Comparison of ENCODE assay signal across 14 cellular contexts in the genomic region with DNA sequence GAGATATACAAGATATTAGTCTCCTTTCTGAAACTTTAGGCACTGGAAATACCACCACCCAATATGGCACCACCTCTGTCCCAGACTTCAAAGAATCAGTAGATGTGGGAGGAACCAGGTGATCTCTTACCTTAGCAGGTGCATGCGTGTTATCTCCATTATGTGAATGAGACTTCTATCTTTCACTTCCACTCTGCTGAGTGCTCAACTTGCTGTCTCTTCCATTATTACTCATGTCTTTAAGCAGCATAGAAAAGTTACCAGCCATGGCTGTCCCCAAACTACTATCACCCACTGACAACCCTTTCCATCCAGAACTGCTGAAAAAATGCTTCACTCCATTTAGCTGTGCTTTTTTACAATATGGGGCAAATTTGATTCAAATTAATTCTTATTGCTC.
A peak's percentile ranks its signal among the peaks of the same experiment; 100 is the strongest.
DNase-seq lines count a peak whose midpoint lies in the region; ATAC-seq lines count a peak whose summit lies in the region.
"Had no signal": no experiment of that assay in that cellular context is flagged by ENCODE, and none has a peak within 500 bp of the region (broad histone marks: within the 10 kb centered on the region; RNA-seq: fewer than 3 reads in every experiment).

No MANE protein-coding gene starts in this region.

- peak; percentile 73 for ATAC-seq in GM19351 (IDR thresholded peaks at IDR 0.05; ENCODE audit: unreplicated experiment)
- no peak for ATAC-seq in activated T-helper 17 cell treated with anti-CD3 and anti-CD28 coated beads, Interleukin-2, amount 50 U/mL, for 72 hours (replicated peaks)
- peak; percentile 49 to 69 for ATAC-seq in stimulated activated naive B cell treated with anti-CD40 and anti-IgM and Interleukin-4, amounts not matched to agents 10 μg/mL and 1 μg/mL and 100 μg/mL, for 72 hours (replicated peaks)
- ATAC-seq: K562 had no signal

- H3K36me3 Mint-ChIP-seq in activated naive CD4-positive, alpha-beta T cell treated with anti-CD3 and anti-CD28 coated beads, Interleukin-2, amount 50 U/mL, for 24 hours = peaks cover 1% of the 10 kb centered on the region
- H3K36me3 Mint-ChIP-seq in activated T-helper 17 cell treated with anti-CD3 and anti-CD28 coated beads, Interleukin-2, amount 50 U/mL, for 72 hours (ENCODE audit: low read depth) = no peaks in the 10 kb centered on the region
- no peaks in the 10 kb centered on the region for H3K36me3 Mint-ChIP-seq in stimulated activated naive B cell treated with anti-CD40 and anti-IgM and Interleukin-4, amounts not matched to agents 10 μg/mL and 1 μg/mL and 100 μg/mL, for 72 hours
- H3K36me3 Mint-ChIP-seq in activated T-helper 1 cell treated with anti-CD3 and anti-CD28 coated beads, Interleukin-12 subunit alpha, Interleukin-12 subunit beta, Interleukin-2, Interleukin-4 antibody, amounts not matched to agents 30 ng/mL and 10 ng/mL and 1 ng/mL, durations not matched to agents 14 hours and 24 hours and 36 hours (ENCODE audit: low read depth) = peaks cover 2% of the 10 kb centered on the region

- H3K9me3 Mint-ChIP-seq in activated naive CD4-positive, alpha-beta T cell treated with anti-CD3 and anti-CD28 coated beads, Interleukin-2, amount 50 U/mL, for 24 hours = no peaks in the 10 kb centered on the region
- no peaks in the 10 kb centered on the region for H3K9me3 Mint-ChIP-seq in activated T-helper 17 cell treated with anti-CD3 and anti-CD28 coated beads, Interleukin-2, amount 50 U/mL, for 72 hours
- peaks cover 0 to 4% of the 10 kb centered on the region in 2 donors for H3K9me3 Mint-ChIP-seq in stimulated activated naive B cell treated with anti-CD40 and anti-IgM and Interleukin-4, amounts not matched to agents 10 μg/mL and 1 μg/mL and 100 μg/mL, for 72 hours
- no peaks in the 10 kb centered on the region for H3K9me3 Mint-ChIP-seq in activated T-helper 1 cell treated with anti-CD3 and anti-CD28 coated beads, Interleukin-12 subunit alpha, Interleukin-12 subunit beta, Interleukin-2, Interleukin-4 antibody, amounts not matched to agents 30 ng/mL and 10 ng/mL and 1 ng/mL, durations not matched to agents 14 hours and 24 hours and 36 hours
- H3K9me3 Mint-ChIP-seq: CD4-positive, alpha-beta T cell had no signal

- H3K4me3 Mint-ChIP-seq in activated naive CD4-positive, alpha-beta T cell treated with anti-CD3 and anti-CD28 coated beads, Interleukin-2, amount 50 U/mL, for 24 hours = no peak overlapping the region
- peak overlapping the region; percentile 20 for H3K4me3 Mint-ChIP-seq in activated T-helper 17 cell treated with anti-CD3 and anti-CD28 coated beads, Interleukin-2, amount 50 U/mL, for 72 hours
- no peak overlapping the region for H3K4me3 Mint-ChIP-seq in stimulated activated naive B cell treated with anti-CD40 and anti-IgM and Interleukin-4, amounts not matched to agents 10 μg/mL and 1 μg/mL and 100 μg/mL, for 72 hours
- H3K4me3 Mint-ChIP-seq in activated T-helper 1 cell treated with anti-CD3 and anti-CD28 coated beads, Interleukin-12 subunit alpha, Interleukin-12 subunit beta, Interleukin-2, Interleukin-4 antibody, amounts not matched to agents 30 ng/mL and 10 ng/mL and 1 ng/mL, durations not matched to agents 14 hours and 24 hours and 36 hours = no peak overlapping the region
- H3K4me3 Mint-ChIP-seq: B cell; CD4-positive, alpha-beta T cell had no signal

- H3K27ac Mint-ChIP-seq in activated naive CD4-positive, alpha-beta T cell treated with anti-CD3 and anti-CD28 coated beads, Interleukin-2, amount 50 U/mL, for 24 hours = peak overlapping the region; percentile 82
- H3K27ac Mint-ChIP-seq in activated T-helper 17 cell treated with anti-CD3 and anti-CD28 coated beads, Interleukin-2, amount 50 U/mL, for 72 hours = no peak overlapping the region
- H3K27ac Mint-ChIP-seq in stimulated activated naive B cell treated with anti-CD40 and anti-IgM and Interleukin-4, amounts not matched to agents 10 μg/mL and 1 μg/mL and 100 μg/mL, for 72 hours = no peak overlapping the region
- H3K27ac Mint-ChIP-seq in activated T-helper 1 cell treated with anti-CD3 and anti-CD28 coated beads, Interleukin-12 subunit alpha, Interleukin-12 subunit beta, Interleukin-2, Interleukin-4 antibody, amounts not matched to agents 30 ng/mL and 10 ng/mL and 1 ng/mL, durations not matched to agents 14 hours and 24 hours and 36 hours = no peak overlapping the region
- H3K27ac Mint-ChIP-seq: B cell had no signal

- DNase-seq in activated naive CD4-positive, alpha-beta T cell (lab: John Stamatoyannopoulos, UW) = no peak
- no peak for DNase-seq in stimulated activated naive B cell treated with anti-CD40 and anti-IgM and Interleukin-4, amounts not matched to agents 10 μg/mL and 1 μg/mL and 100 μg/mL, for 72 hours
- DNase-seq in effector CD4-positive, alpha-beta T cell = no peak
- DNase-seq in activated T-helper 1 cell treated with anti-CD3 and anti-CD28 coated beads, Interleukin-12 subunit alpha, Interleukin-12 subunit beta, Interleukin-2, Interleukin-4 antibody, amounts not matched to agents 30 ng/mL and 10 ng/mL and 1 ng/mL, durations not matched to agents 14 hours and 24 hours and 36 hours (ENCODE audit: low spot score) = no peak
- no peak for DNase-seq in SKM-1 (lab: John Stamatoyannopoulos, UW; ENCODE audit: unreplicated experiment)
- DNase-seq: C1 segment of cervical spinal cord; Calu3; CD4-positive, alpha-beta T cell; DMS 273 treated with DMSO at 0.1 percent for 48 hours had no signal

- intact Hi-C loops in activated T-helper 1 cell treated with anti-CD3 and anti-CD28 coated beads, Interleukin-12 subunit alpha, Interleukin-12 subunit beta, Interleukin-2, Interleukin-4 antibody, amounts not matched to agents 30 ng/mL and 10 ng/mL and 1 ng/mL, durations not matched to agents 14 hours and 24 hours and 36 hours (cut with micrococcal nuclease) = no loop called here

- H3K27me3 Mint-ChIP-seq in activated naive CD4-positive, alpha-beta T cell treated with anti-CD3 and anti-CD28 coated beads, Interleukin-2, amount 50 U/mL, for 24 hours = peaks cover 4% of the 10 kb centered on the region
- no peaks in the 10 kb centered on the region for H3K27me3 Mint-ChIP-seq in activated T-helper 17 cell treated with anti-CD3 and anti-CD28 coated beads, Interleukin-2, amount 50 U/mL, for 72 hours
- peaks cover 27 to 46% of the 10 kb centered on the region in 2 donors for H3K27me3 Mint-ChIP-seq in stimulated activated naive B cell treated with anti-CD40 and anti-IgM and Interleukin-4, amounts not matched to agents 10 μg/mL and 1 μg/mL and 100 μg/mL, for 72 hours
- H3K27me3 Mint-ChIP-seq in activated T-helper 1 cell treated with anti-CD3 and anti-CD28 coated beads, Interleukin-12 subunit alpha, Interleukin-12 subunit beta, Interleukin-2, Interleukin-4 antibody, amounts not matched to agents 30 ng/mL and 10 ng/mL and 1 ng/mL, durations not matched to agents 14 hours and 24 hours and 36 hours (ENCODE audit: insufficient read depth) = peaks cover 24% of the 10 kb centered on the region

- H3K4me1 Mint-ChIP-seq in activated naive CD4-positive, alpha-beta T cell treated with anti-CD3 and anti-CD28 coated beads, Interleukin-2, amount 50 U/mL, for 24 hours = peaks cover 15% of the 10 kb centered on the region
- no peaks in the 10 kb centered on the region for H3K4me1 Mint-ChIP-seq in activated T-helper 17 cell treated with anti-CD3 and anti-CD28 coated beads, Interleukin-2, amount 50 U/mL, for 72 hours
- peaks cover 7 to 9% of the 10 kb centered on the region in 2 donors for H3K4me1 Mint-ChIP-seq in stimulated activated naive B cell treated with anti-CD40 and anti-IgM and Interleukin-4, amounts not matched to agents 10 μg/mL and 1 μg/mL and 100 μg/mL, for 72 hours
- H3K4me1 Mint-ChIP-seq in activated T-helper 1 cell treated with anti-CD3 and anti-CD28 coated beads, Interleukin-12 subunit alpha, Interleukin-12 subunit beta, Interleukin-2, Interleukin-4 antibody, amounts not matched to agents 30 ng/mL and 10 ng/mL and 1 ng/mL, durations not matched to agents 14 hours and 24 hours and 36 hours (ENCODE audit: low read depth) = peaks cover 6% of the 10 kb centered on the region
